8 cellular contexts compared by ENCODE assay signal in the genomic region with DNA sequence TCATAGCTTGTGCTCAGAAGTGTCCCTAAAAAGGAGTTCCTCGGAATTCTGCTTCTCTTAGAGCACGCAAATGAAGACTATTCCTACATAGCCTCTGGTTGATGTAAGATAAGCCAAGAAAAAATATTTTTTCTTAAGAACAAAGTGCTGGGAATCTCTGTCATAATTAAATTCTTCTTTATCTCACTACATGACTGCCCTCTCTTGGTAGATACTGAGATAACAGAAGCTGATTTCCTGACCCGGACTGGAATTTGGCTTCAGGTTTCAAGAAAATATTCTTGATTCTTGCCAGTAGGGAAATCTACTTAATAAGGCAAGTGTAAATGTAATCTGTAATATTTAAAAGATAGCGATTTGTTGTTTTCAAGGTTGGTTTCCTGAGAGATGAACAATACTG. TPM values are rescaled to one million over a fixed set of nuclear protein-coding genes. Genes with fewer than 3 reads are reported as not detected.
DNase-seq lines count a peak whose midpoint lies in the region; ATAC-seq and TF ChIP-seq lines count a peak whose summit lies in the region.

No MANE protein-coding gene starts in this region.

- H3K27me3 ChIP-seq in IMR-90 (ENCODE audit: control insufficient read depth, insufficient read depth, low read length) (no peaks in the 10 kb centered on the region), left lung (no peaks in the 10 kb centered on the region)

- no peak overlapping the region for H2AK9ac ChIP-seq in IMR-90 (replicated peaks; ENCODE audit: low read depth, low read length, poor library complexity)

- H3K14ac ChIP-seq in IMR-90 (replicated peaks; ENCODE audit: low read depth, low read length) = no peak overlapping the region

- no peak overlapping the region for H3K4me2 ChIP-seq in IMR-90 (ENCODE audit: low read depth, low read length)

- no peak overlapping the region for H2BK15ac ChIP-seq in IMR-90 (ENCODE audit: low read depth, low read length)

- TF ChIP-seq RAD21 in IMR-90 (IDR thresholded peaks at IDR 0.05; ENCODE audit: low read length) = peak; percentile 21; the same call in 1 of the 2 replicates

- H3K4me3 ChIP-seq in IMR-90 (ENCODE audit: insufficient read depth, low read depth, low read length) (no peak overlapping the region), left lung (no peak overlapping the region)

- DNase-seq in Calu3 (peak; percentile 6), IMR-90 (peak; percentile 38), astrocyte of the hippocampus (ENCODE audit: low read depth, low spot score) (peak; percentile 65), left lung (no peak), NCI-H1092 (lab: John Stamatoyannopoulos, UW) (no peak)
- no peak for DNase-seq in effector memory CD8-positive, alpha-beta T cell

- no peaks in the 10 kb centered on the region for H3K9me1 ChIP-seq in IMR-90 (ENCODE audit: insufficient read depth, low read length)

- H3K18ac ChIP-seq in IMR-90 (ENCODE audit: low read depth, low read length) = no peak overlapping the region

- H3K27me3 Mint-ChIP-seq in Calu3 (ENCODE audit: unreplicated experiment) = peaks cover 14% of the 10 kb centered on the region
- H3K27me3 Mint-ChIP-seq in effector memory CD8-positive, alpha-beta T cell = no peaks in the 10 kb centered on the region

- H4K20me1 ChIP-seq in IMR-90 (ENCODE audit: insufficient read depth, low read length) = no peaks in the 10 kb centered on the region

- no peak overlapping the region for H2AK5ac ChIP-seq in IMR-90 (ENCODE audit: low read depth, low read length)

- in situ Hi-C loops in IMR-90 (cut with MboI; ENCODE audit: low sequenced_read_pairs) = no loop called here

- no peak overlapping the region for H3K56ac ChIP-seq in IMR-90 (ENCODE audit: extremely low read depth, insufficient read depth, low read length)

- no peak overlapping the region for H3K27ac Mint-ChIP-seq in Calu3 (ENCODE audit: unreplicated experiment)
- H3K27ac Mint-ChIP-seq in effector memory CD8-positive, alpha-beta T cell = no peak overlapping the region

- CTCF ChIA-PET in Calu3 (lab: Charles Lee) (interaction anchor here (0.6 to 2.0 kb wide), 4 partner anchors 13 to 1075 kb away, joined by 3 to 19 read pairs (median 4); no protein-coding TSS in a partner anchor), IMR-90 (lab: Yijun Ruan, JAX) (interaction anchor here (0.6 to 1.2 kb wide), 3 partner anchors 15 to 1071 kb away, joined by 3 to 6 read pairs (median 4); no protein-coding TSS in a partner anchor)

- H3K79me1 ChIP-seq in IMR-90 (ENCODE audit: low read depth in 1 of 2, low read length in 2 of 2) = no peaks in the 10 kb centered on the region

- H4K8ac ChIP-seq in IMR-90 (ENCODE audit: low read depth in 2 of 2, low read length in 2 of 2) = no peak overlapping the region

- no peaks in the 10 kb centered on the region for H3K36me3 Mint-ChIP-seq in Calu3 (ENCODE audit: insufficient read depth, unreplicated experiment)
- no peaks in the 10 kb centered on the region for H3K36me3 Mint-ChIP-seq in effector memory CD8-positive, alpha-beta T cell (ENCODE audit: insufficient read depth)

- dilution Hi-C loops in IMR-90 (cut with HindIII; ENCODE audit: low sequenced_read_pairs, unreplicated experiment) = no loop called here

- no CpG with 5 or more reads among the region's 4 CpGs for WGBS in IMR-90 (ENCODE audit: extremely low coverage in 2 of 2, insufficient read length in 1 of 2), 2 experiments

- POLR2A ChIA-PET in IMR-90 (lab: Charles Lee; ENCODE audit: unreplicated experiment) = no interaction called here

- H3K36me3 ChIP-seq in IMR-90 (ENCODE audit: control insufficient read depth, insufficient read depth, low read length) = no peaks in the 10 kb centered on the region
- no peaks in the 10 kb centered on the region for H3K36me3 ChIP-seq in left lung

- H3K4me1 Mint-ChIP-seq in Calu3 (ENCODE audit: low read depth, unreplicated experiment) = no peaks in the 10 kb centered on the region
- H3K4me1 Mint-ChIP-seq in effector memory CD8-positive, alpha-beta T cell (ENCODE audit: low read depth in 2 of 2) = peaks cover 0 to 5% of the 10 kb centered on the region in 2 donors

- H3K9me3 Mint-ChIP-seq in Calu3 (ENCODE audit: low read depth, unreplicated experiment) = no peaks in the 10 kb centered on the region
- H3K9me3 Mint-ChIP-seq in effector memory CD8-positive, alpha-beta T cell = no peaks in the 10 kb centered on the region

- no peak overlapping the region for H2BK5ac ChIP-seq in IMR-90 (ENCODE audit: low read depth, low read length, poor library complexity, severe bottlenecking)

- H3K4me1 ChIP-seq in IMR-90 (ENCODE audit: control insufficient read depth, insufficient read depth, low read length) = no peaks in the 10 kb centered on the region; the same call in 1 of the 2 replicates
- H3K4me1 ChIP-seq in left lung = peaks cover 0 to 7% of the 10 kb centered on the region in 2 donors

- no peak overlapping the region for H3K9ac ChIP-seq in IMR-90 (ENCODE audit: low read depth, low read length)

- no peak overlapping the region for H2BK20ac ChIP-seq in IMR-90 (ENCODE audit: low read depth, low read length)

- ATAC-seq in IMR-90 (ENCODE audit: low read depth) (peak; percentile 81), left lung (peak; percentile 79), GM21528 (IDR thresholded peaks at IDR 0.05; ENCODE audit: low FRiP score, unreplicated experiment) (no peak)
- ATAC-seq in effector memory CD8-positive, alpha-beta T cell (replicated peaks) = no peak
- no peak for ATAC-seq in activated CD4-positive, CD25-positive, alpha-beta regulatory T cell treated with anti-CD3 and anti-CD28 coated beads, Interleukin-2, amount 50 U/mL, for 24 hours

- TF ChIP-seq CTCF in Calu3 (IDR thresholded peaks at IDR 0.05; ENCODE audit: unreplicated experiment) (no peak), IMR-90 (conservative IDR thresholded peaks at IDR 0.05; ENCODE audit: low read depth, low read length) (peak; percentile 45), left lung (IDR thresholded peaks at IDR 0.05) (peak; percentile 23 to 42)

- no peak overlapping the region for H3K23ac ChIP-seq in IMR-90 (ENCODE audit: low read depth, low read length)

- BruUV-seq in Calu3 (replicated peaks; lab: Mats Ljungman, UMichigan) (no TSS peak), IMR-90 (replicated peaks; lab: Mats Ljungman, UMichigan) (no TSS peak)

- H2AFZ ChIP-seq in IMR-90 (replicated peaks; ENCODE audit: low read length, poor library complexity) = no peak overlapping the region

- no peak overlapping the region for H2BK120ac ChIP-seq in IMR-90 (ENCODE audit: low read depth, low read length)

- intact Hi-C loops in Calu3 (cut with micrococcal nuclease; ENCODE audit: unreplicated experiment) (loop anchor here (1.0 to 10.0 kb wide), 4 partner anchors 277 to 1072 kb away; no protein-coding TSS in a partner anchor), IMR-90 (cut with micrococcal nuclease) (loop anchor here (1.0 to 2.0 kb wide), 2 partner anchors 1071 to 1076 kb away; no protein-coding TSS in a partner anchor), left lung (cut with DNase I) (no loop called here)

- no peak for TF ChIP-seq POLR2A in IMR-90 (IDR thresholded peaks at IDR 0.05; ENCODE audit: low read depth, low read length)

- no peak overlapping the region for H4K91ac ChIP-seq in IMR-90 (ENCODE audit: insufficient read depth, low read depth, low read length)

- no peak overlapping the region for H4K5ac ChIP-seq in IMR-90 (ENCODE audit: low read depth, low read length)

- no peaks in the 10 kb centered on the region for H3K9me3 ChIP-seq in IMR-90 (ENCODE audit: control insufficient read depth, insufficient read depth, low read length)
- no peaks in the 10 kb centered on the region for H3K9me3 ChIP-seq in left lung

- H3K4ac ChIP-seq in IMR-90 (ENCODE audit: low read depth, low read length) = no peak overlapping the region

- H3K4me3 Mint-ChIP-seq in Calu3 (ENCODE audit: low read depth, unreplicated experiment) = no peak overlapping the region
- peak overlapping the region in 1 of 2 donors; percentile 22 for H3K4me3 Mint-ChIP-seq in effector memory CD8-positive, alpha-beta T cell

- H3K27ac ChIP-seq in IMR-90 (ENCODE audit: insufficient read depth, low read length) = no peak overlapping the region
- no peak overlapping the region for H3K27ac ChIP-seq in left lung

TF ChIP-seq in IMR-90, 13 proteins besides CTCF, POLR2A, EP300 and RAD21 (continues in another document):
- TF ChIP-seq CEBPB (IDR thresholded peaks at IDR 0.05; ENCODE audit: low read depth, low read length) = no peak
- no peak for TF ChIP-seq RCOR1 (IDR thresholded peaks at IDR 0.05; ENCODE audit: insufficient replicate concordance, low read length)
- no peak for TF ChIP-seq NFE2L2 (IDR thresholded peaks at IDR 0.05; ENCODE audit: low read depth, low read length)
- no peak for TF ChIP-seq SMC3 (IDR thresholded peaks at IDR 0.05; ENCODE audit: low read depth, low read length)
- TF ChIP-seq FOS (IDR thresholded peaks at IDR 0.05; ENCODE audit: low read depth, low read length) = no peak
- TF ChIP-seq CHD1 (IDR thresholded peaks at IDR 0.05; ENCODE audit: low read depth, low read length) = no peak
- TF ChIP-seq, protein P1, sequence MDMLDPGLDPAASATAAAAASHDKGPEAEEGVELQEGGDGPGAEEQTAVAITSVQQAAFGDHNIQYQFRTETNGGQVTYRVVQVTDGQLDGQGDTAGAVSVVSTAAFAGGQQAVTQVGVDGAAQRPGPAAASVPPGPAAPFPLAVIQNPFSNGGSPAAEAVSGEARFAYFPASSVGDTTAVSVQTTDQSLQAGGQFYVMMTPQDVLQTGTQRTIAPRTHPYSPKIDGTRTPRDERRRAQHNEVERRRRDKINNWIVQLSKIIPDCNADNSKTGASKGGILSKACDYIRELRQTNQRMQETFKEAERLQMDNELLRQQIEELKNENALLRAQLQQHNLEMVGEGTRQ (IDR thresholded peaks at IDR 0.05; ENCODE audit: low read depth, low read length) = no peak
- TF ChIP-seq BHLHE40 (IDR thresholded peaks at IDR 0.05; ENCODE audit: low read depth, low read length) = no peak
- TF ChIP-seq, protein P2, sequence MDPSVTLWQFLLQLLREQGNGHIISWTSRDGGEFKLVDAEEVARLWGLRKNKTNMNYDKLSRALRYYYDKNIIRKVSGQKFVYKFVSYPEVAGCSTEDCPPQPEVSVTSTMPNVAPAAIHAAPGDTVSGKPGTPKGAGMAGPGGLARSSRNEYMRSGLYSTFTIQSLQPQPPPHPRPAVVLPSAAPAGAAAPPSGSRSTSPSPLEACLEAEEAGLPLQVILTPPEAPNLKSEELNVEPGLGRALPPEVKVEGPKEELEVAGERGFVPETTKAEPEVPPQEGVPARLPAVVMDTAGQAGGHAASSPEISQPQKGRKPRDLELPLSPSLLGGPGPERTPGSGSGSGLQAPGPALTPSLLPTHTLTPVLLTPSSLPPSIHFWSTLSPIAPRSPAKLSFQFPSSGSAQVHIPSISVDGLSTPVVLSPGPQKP (IDR thresholded peaks at IDR 0.05; ENCODE audit: borderline replicate concordance, low read depth, low read length) = no peak
- TF ChIP-seq MXI1 (IDR thresholded peaks at IDR 0.05; ENCODE audit: borderline replicate concordance, low read depth, low read length) = no peak
- TF ChIP-seq MAZ (IDR thresholded peaks at IDR 0.05; ENCODE audit: borderline replicate concordance, low read depth, low read length) = no peak

RNA-seq across cellular contexts. Expression of gene SETMAR, which starts 31.3 kb away (rescaled TPM):
- 7.8 and 10.4 TPM in 2 replicates for total RNA-seq in Calu3 (2022)
- total RNA-seq in IMR-90 (2012; rRNA removed) = 17.8 and 18.1 TPM in 2 replicates
- polyA plus RNA-seq in IMR-90 (2012; rRNA removed) = 11.9 and 12.7 TPM in 2 replicates
- 3.6 and 6.2 TPM in 2 replicates for polyA plus RNA-seq in IMR-90 (2012; cell fraction: cytosol; rRNA removed)
- 5.2 and 30.7 TPM in 2 replicates for polyA plus RNA-seq in IMR-90 (2012; cell fraction: nucleus; rRNA removed; ENCODE audit: low replicate concordance)
- 10 to 100 TPM; 12.8 to 19.4 TPM for total RNA-seq in left lung

Comparison
In these comparisons a context has a peak if more than half of its experiments do, and no peak if none do; other contexts are left out.
1. DNase-seq: peak in Calu3 (single experiment), IMR-90 (single experiment) and astrocyte of the hippocampus (single experiment); none in left lung (0 of 2), effector memory CD8-positive, alpha-beta T cell (0 of 3) and NCI-H1092 (single experiment).
2. ATAC-seq: peak in IMR-90 (single experiment) and left lung (single experiment); none in GM21528 (single experiment), effector memory CD8-positive, alpha-beta T cell (single experiment) and activated CD4-positive, CD25-positive, alpha-beta regulatory T cell treated with anti-CD3 and anti-CD28 coated beads, Interleukin-2, amount 50 U/mL, for 24 hours (0 of 2).
3. intact Hi-C loops: an anchor here in Calu3 (1.0 to 10.0 kb wide) and IMR-90 (1.0 to 2.0 kb wide); none called in left lung.